1 cellular context compared by ENCODE assay signal in genomic region chr9:130570200-130570599, GRCh38.
TF ChIP-seq lines count a peak whose summit lies in the region.

No MANE protein-coding gene starts in this region.

TF ChIP-seq in K562, 482 proteins besides CTCF, POLR2A, EP300 and RAD21 (continued from another document):
- TF ChIP-seq E2F8 (IDR thresholded peaks at IDR 0.05; ENCODE audit: low read depth, partially characterized antibody) (no peak), ATF7 (IDR thresholded peaks at IDR 0.05) (no peak), DPF2 (IDR thresholded peaks at IDR 0.05) (peak; percentile 43; the same call in 1 of the 2 replicates), ZNF121 (CRISPR knock-in tag; conservative IDR thresholded peaks at IDR 0.05) (peak; percentile 43; the same call in 1 of the 2 replicates), FOXA1 (IDR thresholded peaks at IDR 0.05; ENCODE audit: borderline replicate concordance) (no peak), MTF1 (CRISPR knock-in tag; IDR thresholded peaks at IDR 0.05; ENCODE audit: borderline replicate concordance) (no peak), PHB (CRISPR knock-in tag; IDR thresholded peaks at IDR 0.05) (no peak), ATF3 (IDR thresholded peaks at IDR 0.05) (peak; percentile 81), ATF3 (CRISPR knock-in tag; conservative IDR thresholded peaks at IDR 0.05) (no peak), FOSL1 (tag; conservative IDR thresholded peaks at IDR 0.05) (peak; percentile 74), SMARCE1 (IDR thresholded peaks at IDR 0.05) (0 out of 2 replicates have a peak, but pooled peaks have one; percentile 33), TFE3 (CRISPR knock-in tag; IDR thresholded peaks at IDR 0.05) (peak; percentile 46), JUND (IDR thresholded peaks at IDR 0.05; ENCODE audit: borderline replicate concordance, low read depth, low read length) (peak; percentile 88), JUND (tag; IDR thresholded peaks at IDR 0.05; ENCODE audit: borderline replicate concordance, low read depth, low read length) (peak; percentile 66; the same call in 1 of the 3 replicates), SMARCA4 (IDR thresholded peaks at IDR 0.05) (0 out of 2 replicates have a peak, but pooled peaks have one; percentile 15)
TF ChIP-seq in K562: peak in this region for 10.
